Comparison of ENCODE assay signal across 8 cellular contexts in the genomic region with DNA sequence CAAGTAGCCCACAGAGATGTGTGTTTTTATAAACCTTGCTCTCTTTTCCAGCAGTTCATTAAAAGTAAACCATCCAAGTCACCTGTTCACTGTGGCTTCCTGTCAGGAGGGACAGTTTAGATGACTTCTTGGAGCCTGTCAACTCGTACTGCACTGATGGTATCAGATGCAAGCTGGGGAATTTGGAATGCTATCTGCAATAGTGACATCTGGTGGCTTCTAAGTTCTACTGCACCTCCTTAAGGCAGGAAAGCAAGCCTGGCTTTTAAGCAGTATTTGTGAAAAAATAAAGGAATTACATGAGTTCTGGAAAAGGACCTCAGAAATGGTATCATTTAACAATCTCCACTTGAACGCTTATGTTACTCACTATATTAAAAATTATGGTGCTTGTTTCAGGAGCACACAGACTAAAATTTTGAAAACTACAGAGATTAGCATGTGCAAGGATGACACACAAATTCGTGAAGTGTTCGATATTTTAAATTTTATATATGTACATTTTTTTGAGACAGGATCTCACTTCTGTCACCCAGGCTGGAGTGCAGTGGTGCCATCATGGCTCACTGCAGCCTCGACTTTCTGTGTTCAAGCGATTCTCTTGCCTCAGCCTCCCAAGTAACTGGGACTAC.
A peak's percentile ranks its signal among the peaks of the same experiment; 100 is the strongest.
DNase-seq lines count a peak whose midpoint lies in the region; ATAC-seq and TF ChIP-seq lines count a peak whose summit lies in the region.

No MANE protein-coding gene starts in this region.

- POLR2A ChIA-PET in CD4-positive, alpha-beta T cell (lab: Charles Lee): no interaction called here

- CTCF ChIA-PET in CD4-positive, alpha-beta T cell (lab: Charles Lee): no interaction called here

- H3K27ac ChIP-seq in CD4-positive, alpha-beta T cell (ENCODE audit: low read depth, low read length): no peak overlapping the region

- H3K4me3 ChIP-seq in WI38 (ENCODE audit: low read depth, low read length): no peak overlapping the region

- H3K27ac Mint-ChIP-seq in CD4-positive, alpha-beta T cell: no peak overlapping the region

- H3K27me3 ChIP-seq in CD4-positive, alpha-beta T cell (ENCODE audit: control insufficient read depth, insufficient read depth, low read length): no peaks in the 10 kb centered on the region

- intact Hi-C loops in CD4-positive, alpha-beta T cell (cut with DNase I, micrococcal nuclease): loop anchor here in 1 of 2 experiments (2.0 kb wide), 1 partner anchor 38 kb away; no protein-coding TSS in a partner anchor

- no peaks in the 10 kb centered on the region for H3K9me3 ChIP-seq in CD4-positive, alpha-beta T cell (ENCODE audit: control insufficient read depth, low read length)

- no peak for DNase-seq in CD4-positive, alpha-beta T cell
- DNase-seq in NCI-H1694 treated with DMSO at 0.1 percent for 48 hours (lab: John Stamatoyannopoulos, UW) (peak; percentile 75), glomerular visceral epithelial cell (ENCODE audit: extremely low spot score) (peak; percentile 29), putamen (ENCODE audit: low spot score) (peak; percentile 39)
- DNase-seq in stimulated activated CD4-positive, alpha-beta T cell treated with anti-CD3 and anti-CD28 coated beads, Interleukin-2, amount 100 ng/mL, for 48 hours: no peak

- ATAC-seq in CD4-positive, alpha-beta T cell (ENCODE audit: poor library complexity): peak; percentile 86
- peak; percentile 99 for ATAC-seq in GM18519 (IDR thresholded peaks at IDR 0.05; ENCODE audit: low FRiP score, unreplicated experiment)
- ATAC-seq in HG02885 (IDR thresholded peaks at IDR 0.05; ENCODE audit: poor library complexity, unreplicated experiment): peak; percentile 98

- H3K27me3 Mint-ChIP-seq in CD4-positive, alpha-beta T cell: no peaks in the 10 kb centered on the region

- H3K9me3 Mint-ChIP-seq in CD4-positive, alpha-beta T cell: no peaks in the 10 kb centered on the region

- no peak overlapping the region for H3K4me3 Mint-ChIP-seq in CD4-positive, alpha-beta T cell

- H3K4me1 Mint-ChIP-seq in CD4-positive, alpha-beta T cell (ENCODE audit: low read depth): peaks cover 7% of the 10 kb centered on the region

- H3K36me3 Mint-ChIP-seq in CD4-positive, alpha-beta T cell (ENCODE audit: low read depth): no peaks in the 10 kb centered on the region

- peak; percentile 71 for TF ChIP-seq CTCF in CD4-positive, alpha-beta T cell (IDR thresholded peaks at IDR 0.05)
- peak; percentile 78 for TF ChIP-seq CTCF in WI38 (IDR thresholded peaks at IDR 0.05; ENCODE audit: low read depth, low read length)

Comparison
In these comparisons a context has a peak if more than half of its experiments do, and no peak if none do; other contexts are left out.
1. DNase-seq: peak in NCI-H1694 treated with DMSO at 0.1 percent for 48 hours (single experiment), glomerular visceral epithelial cell (single experiment) and putamen (single experiment); none in CD4-positive, alpha-beta T cell (0 of 10) and stimulated activated CD4-positive, alpha-beta T cell treated with anti-CD3 and anti-CD28 coated beads, Interleukin-2, amount 100 ng/mL, for 48 hours (0 of 2).
2. Peak in every context shown above with its lines, with median percentiles within 50 percentile points of each other: ATAC-seq.